In the genomic region with DNA sequence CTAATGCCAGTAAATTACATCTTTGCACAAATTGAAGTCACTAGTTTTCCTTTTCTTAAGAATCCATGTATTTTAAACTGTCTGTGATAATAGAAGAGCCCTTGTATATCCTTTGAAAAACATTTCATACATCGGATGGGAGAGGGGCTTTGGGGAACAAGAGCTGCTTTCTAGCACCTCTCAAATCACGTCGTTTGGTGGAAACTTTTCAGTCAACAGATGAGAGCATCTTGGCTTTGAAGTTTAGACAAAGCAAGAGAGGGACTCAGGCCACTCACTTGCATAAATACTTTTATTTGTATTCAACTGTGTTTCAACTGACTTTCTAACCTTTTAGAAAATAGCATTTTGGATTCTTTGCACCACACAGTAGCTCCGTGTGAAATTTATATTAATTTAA, we compare ENCODE assay signal across 16 cellular contexts.
A peak's percentile ranks its signal among the peaks of the same experiment; 100 is the strongest.
DNase-seq lines count a peak whose midpoint lies in the region; ATAC-seq and TF ChIP-seq lines count a peak whose summit lies in the region.
"Had no signal": no experiment of that assay in that cellular context is flagged by ENCODE, and none has a peak within 500 bp of the region (broad histone marks: within the 10 kb centered on the region; RNA-seq: fewer than 3 reads in every experiment).

No MANE protein-coding gene starts in this region.

- H3K9ac ChIP-seq in ES-I3 (ENCODE audit: low read depth, low read length) (peak overlapping the region; percentile 33), HUES48 (ENCODE audit: low read depth, low read length) (no peak overlapping the region), endodermal cell (ENCODE audit: extremely low read depth, low read length, poor library complexity, severe bottlenecking) (no peak overlapping the region), mesendoderm (ENCODE audit: low read length) (no peak overlapping the region)

- no peak overlapping the region for H3K4me2 ChIP-seq in mesendoderm (ENCODE audit: low read length)

- H3K9me3 ChIP-seq in ES-I3 (ENCODE audit: control insufficient read depth, insufficient read depth, low read length) (no peaks in the 10 kb centered on the region), HUES48 (ENCODE audit: control insufficient read depth, insufficient read depth, low read length) (no peaks in the 10 kb centered on the region), endodermal cell (ENCODE audit: control insufficient read depth, low read length) (no peaks in the 10 kb centered on the region), esophagus muscularis mucosa (no peaks in the 10 kb centered on the region), upper lobe of right lung (no peaks in the 10 kb centered on the region)

- intact Hi-C loops in esophagus muscularis mucosa (cut with DNase I) = no loop called here
- intact Hi-C loops in upper lobe of right lung (cut with DNase I) = no loop called here

- H2BK15ac ChIP-seq in mesendoderm (replicated peaks; ENCODE audit: low read depth) = no peak overlapping the region

- H3K36me3 ChIP-seq in ES-I3 (ENCODE audit: insufficient read depth, low read length) (no peaks in the 10 kb centered on the region), HUES48 (ENCODE audit: control insufficient read depth, insufficient read depth, low read length) (no peaks in the 10 kb centered on the region), endodermal cell (ENCODE audit: control insufficient read depth, insufficient read depth, low read length) (no peaks in the 10 kb centered on the region), mesendoderm (ENCODE audit: control insufficient read depth, insufficient read depth, low read length) (no peaks in the 10 kb centered on the region), esophagus muscularis mucosa (no peaks in the 10 kb centered on the region), upper lobe of right lung (no peaks in the 10 kb centered on the region)

- H2BK5ac ChIP-seq in mesendoderm (ENCODE audit: low read length) = no peak overlapping the region

- no peak for TF ChIP-seq EP300 in esophagus muscularis mucosa (IDR thresholded peaks at IDR 0.05)

- no peak overlapping the region for H3K18ac ChIP-seq in mesendoderm (ENCODE audit: low read length)

- 34 to 36% methylated on average over 3 to 4 of the region's 4 CpGs for WGBS in endodermal cell (ENCODE audit: insufficient coverage in 1 of 2, insufficient read length in 1 of 2), 2 experiments
- no CpG with 5 or more reads among the region's 4 CpGs for WGBS in mesendoderm (ENCODE audit: extremely low coverage, insufficient coverage, low lambda C conversion rate)
- WGBS in esophagus muscularis mucosa = 21% methylated on average over 4 of the region's 4 CpGs

- no peaks in the 10 kb centered on the region for H3K9me3 Mint-ChIP-seq in endodermal cell
- peaks cover 4% of the 10 kb centered on the region for H3K9me3 Mint-ChIP-seq in activated naive CD8-positive, alpha-beta T cell treated with anti-CD3 and anti-CD28 coated beads, Interleukin-2, amount 50 U/mL, for 24 hours

- no peak for TF ChIP-seq POLR2A in esophagus muscularis mucosa (IDR thresholded peaks at IDR 0.05; ENCODE audit: low read depth)

- no peak overlapping the region for H3K23ac ChIP-seq in mesendoderm (ENCODE audit: low read length)

- no peak for DNase-seq in endodermal cell
- peak; percentile 65 for DNase-seq in mesendoderm
- no peak for DNase-seq in esophagus muscularis mucosa (ENCODE audit: extremely low spot score)
- no peak for DNase-seq in upper lobe of right lung
- DNase-seq in activated naive CD8-positive, alpha-beta T cell treated with anti-CD3 and anti-CD28 coated beads, Interleukin-2, amount 50 U/mL, for 24 hours = no peak
- DNase-seq: ACHN; CD4-positive, alpha-beta memory T cell; DMS79; HCEC 1CT; HFFc6; IMR-90 had no signal

- H3K27ac ChIP-seq in HUES48 (ENCODE audit: low read depth, low read length) = peak overlapping the region; percentile 34
- H3K27ac ChIP-seq in endodermal cell (ENCODE audit: low read depth, low read length) = no peak overlapping the region
- H3K27ac ChIP-seq in mesendoderm (ENCODE audit: low read depth, low read length) = no peak overlapping the region
- no peak overlapping the region for H3K27ac ChIP-seq in esophagus muscularis mucosa (replicated peaks in 1 of 4)
- H3K27ac ChIP-seq in upper lobe of right lung = no peak overlapping the region
- H3K27ac ChIP-seq: C4-2B had no signal

- no peak overlapping the region for H3K4me3 Mint-ChIP-seq in endodermal cell
- no peak overlapping the region for H3K4me3 Mint-ChIP-seq in activated naive CD8-positive, alpha-beta T cell treated with anti-CD3 and anti-CD28 coated beads, Interleukin-2, amount 50 U/mL, for 24 hours
- H3K4me3 Mint-ChIP-seq: B cell; CD4-positive, alpha-beta memory T cell; HFFc6 had no signal

- peak overlapping the region; percentile 16 for H3K27ac Mint-ChIP-seq in endodermal cell
- H3K27ac Mint-ChIP-seq in activated naive CD8-positive, alpha-beta T cell treated with anti-CD3 and anti-CD28 coated beads, Interleukin-2, amount 50 U/mL, for 24 hours = no peak overlapping the region
- H3K27ac Mint-ChIP-seq: B cell; CD4-positive, alpha-beta memory T cell; HFFc6 had no signal

- H3K27me3 ChIP-seq in HUES48 (ENCODE audit: control insufficient read depth, insufficient read depth, low read length) (no peaks in the 10 kb centered on the region), endodermal cell (ENCODE audit: control insufficient read depth, insufficient read depth, low read length, poor library complexity, severe bottlenecking) (no peaks in the 10 kb centered on the region), mesendoderm (ENCODE audit: insufficient read depth, low read length, poor library complexity) (no peaks in the 10 kb centered on the region), esophagus muscularis mucosa (no peaks in the 10 kb centered on the region), upper lobe of right lung (no peaks in the 10 kb centered on the region)

- H3K27me3 Mint-ChIP-seq in endodermal cell (ENCODE audit: insufficient read depth) = no peaks in the 10 kb centered on the region
- no peaks in the 10 kb centered on the region for H3K27me3 Mint-ChIP-seq in activated naive CD8-positive, alpha-beta T cell treated with anti-CD3 and anti-CD28 coated beads, Interleukin-2, amount 50 U/mL, for 24 hours
- H3K27me3 Mint-ChIP-seq: B cell; CD4-positive, alpha-beta memory T cell had no signal

- H3K4me3 ChIP-seq in HUES48 (ENCODE audit: low read depth, low read length) (no peak overlapping the region; the same call in 1 of the 2 replicates), endodermal cell (ENCODE audit: low read length) (no peak overlapping the region), mesendoderm (ENCODE audit: low read length) (no peak overlapping the region), esophagus muscularis mucosa (no peak overlapping the region), upper lobe of right lung (no peak overlapping the region)

- no peak overlapping the region for H2AK5ac ChIP-seq in mesendoderm (ENCODE audit: low read length)

- H3K4me1 ChIP-seq in ES-I3 (ENCODE audit: insufficient read depth, low read length) (peaks cover 19% of the 10 kb centered on the region), HUES48 (ENCODE audit: control insufficient read depth, insufficient read depth, low read length) (peaks cover 43% of the 10 kb centered on the region), endodermal cell (ENCODE audit: control insufficient read depth, insufficient read depth, low read length) (peaks cover 6% of the 10 kb centered on the region), mesendoderm (ENCODE audit: control insufficient read depth, low read depth, low read length) (no peaks in the 10 kb centered on the region), esophagus muscularis mucosa (no peaks in the 10 kb centered on the region), upper lobe of right lung (no peaks in the 10 kb centered on the region)

- ATAC-seq in upper lobe of right lung = no peak
- no peak for ATAC-seq in HG02970 (IDR thresholded peaks at IDR 0.05; ENCODE audit: low FRiP score, unreplicated experiment)
- ATAC-seq in activated naive CD8-positive, alpha-beta T cell treated with anti-CD3 and anti-CD28 coated beads, Interleukin-2, amount 50 U/mL, for 24 hours = no peak

- H3K79me2 ChIP-seq in mesendoderm (ENCODE audit: control insufficient read depth, insufficient read depth, low read length) = peaks cover 5% of the 10 kb centered on the region

- peaks cover 21% of the 10 kb centered on the region for H3K4me1 Mint-ChIP-seq in endodermal cell
- no peaks in the 10 kb centered on the region for H3K4me1 Mint-ChIP-seq in activated naive CD8-positive, alpha-beta T cell treated with anti-CD3 and anti-CD28 coated beads, Interleukin-2, amount 50 U/mL, for 24 hours
- H3K4me1 Mint-ChIP-seq: B cell; CD4-positive, alpha-beta memory T cell had no signal

- H4K5ac ChIP-seq in mesendoderm (ENCODE audit: low read length) = no peak overlapping the region

- H3K36me3 Mint-ChIP-seq in endodermal cell (ENCODE audit: low read depth) = no peaks in the 10 kb centered on the region
- no peaks in the 10 kb centered on the region for H3K36me3 Mint-ChIP-seq in activated naive CD8-positive, alpha-beta T cell treated with anti-CD3 and anti-CD28 coated beads, Interleukin-2, amount 50 U/mL, for 24 hours (ENCODE audit: low read depth)
- H3K36me3 Mint-ChIP-seq: CD4-positive, alpha-beta memory T cell had no signal

- no peaks in the 10 kb centered on the region for H3K79me1 ChIP-seq in mesendoderm (ENCODE audit: low read length)

- H2BK120ac ChIP-seq in mesendoderm (ENCODE audit: low read depth, low read length) = no peak overlapping the region

- H3K56ac ChIP-seq in mesendoderm (ENCODE audit: low read length) = no peak overlapping the region

- H4K8ac ChIP-seq in mesendoderm (ENCODE audit: low read depth, low read length) = no peak overlapping the region

- TF ChIP-seq CTCF in endodermal cell (conservative IDR thresholded peaks at IDR 0.05) (no peak), esophagus muscularis mucosa (IDR thresholded peaks at IDR 0.05) (no peak), upper lobe of right lung (IDR thresholded peaks at IDR 0.05) (no peak)

- H3K4ac ChIP-seq in mesendoderm (ENCODE audit: low read depth, low read length) = no peak overlapping the region
